8 cellular contexts compared by ENCODE assay signal in the genomic region with DNA sequence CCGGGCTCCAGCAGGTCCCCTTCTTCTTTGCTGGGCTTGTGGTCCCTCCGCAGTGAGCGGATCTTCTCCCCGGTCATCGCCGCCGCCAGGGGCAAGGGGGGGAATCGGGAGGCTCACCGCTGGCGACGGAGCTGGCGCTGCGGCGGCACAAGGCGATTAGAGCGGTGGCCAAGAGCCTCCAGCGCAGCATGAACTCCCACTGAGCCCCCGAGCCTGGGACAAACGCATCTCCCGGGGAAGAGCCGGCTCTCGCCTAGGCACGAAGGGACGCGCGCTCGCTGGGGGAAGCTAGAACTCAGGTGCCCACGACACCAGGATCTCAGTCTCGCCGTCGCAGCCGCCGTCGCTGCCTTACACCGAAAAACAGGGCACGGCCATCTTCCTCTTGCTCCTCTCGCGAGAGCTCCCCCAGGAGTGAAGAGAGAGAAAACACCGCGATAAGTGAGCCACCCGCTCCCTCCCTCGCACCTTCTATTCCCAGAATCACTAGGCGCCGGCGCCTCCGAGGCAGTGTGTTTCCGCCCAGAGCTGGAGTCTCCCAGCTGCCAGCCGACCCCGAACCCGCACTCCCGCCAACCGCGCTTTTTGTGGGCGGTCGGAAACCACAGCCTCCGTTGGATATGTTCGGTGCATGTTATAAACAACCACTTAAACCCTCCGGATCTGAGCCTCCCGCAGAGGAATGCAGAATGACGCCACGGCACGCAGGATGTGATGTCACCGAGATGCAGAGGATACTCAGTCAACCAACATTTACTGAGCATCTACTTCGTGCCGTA. TPM values are rescaled to one million over a fixed set of nuclear protein-coding genes. Genes with fewer than 3 reads are reported as not detected.
A peak's percentile ranks its signal among the peaks of the same experiment; 100 is the strongest.
DNase-seq lines count a peak whose midpoint lies in the region; ATAC-seq and TF ChIP-seq lines count a peak whose summit lies in the region.

A gene with protein sequence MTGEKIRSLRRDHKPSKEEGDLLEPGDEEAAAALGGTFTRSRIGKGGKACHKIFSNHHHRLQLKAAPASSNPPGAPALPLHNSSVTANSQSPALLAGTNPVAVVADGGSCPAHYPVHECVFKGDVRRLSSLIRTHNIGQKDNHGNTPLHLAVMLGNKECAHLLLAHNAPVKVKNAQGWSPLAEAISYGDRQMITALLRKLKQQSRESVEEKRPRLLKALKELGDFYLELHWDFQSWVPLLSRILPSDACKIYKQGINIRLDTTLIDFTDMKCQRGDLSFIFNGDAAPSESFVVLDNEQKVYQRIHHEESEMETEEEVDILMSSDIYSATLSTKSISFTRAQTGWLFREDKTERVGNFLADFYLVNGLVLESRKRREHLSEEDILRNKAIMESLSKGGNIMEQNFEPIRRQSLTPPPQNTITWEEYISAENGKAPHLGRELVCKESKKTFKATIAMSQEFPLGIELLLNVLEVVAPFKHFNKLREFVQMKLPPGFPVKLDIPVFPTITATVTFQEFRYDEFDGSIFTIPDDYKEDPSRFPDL (minus strand): TSS at position 391 of the 779 bp plus-strand sequence. CDS start 314 bp downstream, at position 77.

- H3K27me3 ChIP-seq in BJ (ENCODE audit: control insufficient read depth, insufficient read depth, low read length), result no peaks in the 10 kb centered on the region

- POLR2A ChIA-PET in BJ (lab: Charles Lee), result interaction anchor here (0.6 kb wide), 1 partner anchor 1931 kb away, joined by 3 read pairs; no protein-coding TSS in a partner anchor

- DNase-seq in BJ (ENCODE audit: low read depth), result peak; percentile 78
- DNase-seq in GM19240 (ENCODE audit: insufficient read length, low spot score), result peak; percentile 74
- peak; percentile 96 to 98 for DNase-seq in NCI-H526 (lab: John Stamatoyannopoulos, UW)
- peak; percentile 97 for DNase-seq in activated CD4-positive, alpha-beta T cell treated with anti-CD3 and anti-CD28 coated beads, Interleukin-2, amount 10 ng/mL, durations not matched to agents 24 days and 14 days
- DNase-seq in coronary artery (ENCODE audit: low spot score), result peak; percentile 97
- peak; percentile 95 for DNase-seq in left colon
- DNase-seq in stimulated activated CD4-positive, alpha-beta T cell treated with anti-CD3 and anti-CD28 coated beads, Interleukin-1b, Interleukin-23, amount 100 ng/mL, for 48 hours, result peak; percentile 93

- H3K36me3 ChIP-seq in BJ (ENCODE audit: control insufficient read depth, insufficient read depth, low read length), result no peaks in the 10 kb centered on the region

- TF ChIP-seq CTCF in BJ (IDR thresholded peaks at IDR 0.05; ENCODE audit: insufficient read depth, low read depth, low read length) (no peak), coronary artery (IDR thresholded peaks at IDR 0.05) (no peak)

- no peaks in the 10 kb centered on the region for H3K27me3 Mint-ChIP-seq in activated CD4-positive, alpha-beta T cell treated with anti-CD3 and anti-CD28 coated beads, Interleukin-2, amount 10 ng/mL, durations not matched to agents 24 days and 14 days

- H3K36me3 Mint-ChIP-seq in activated CD4-positive, alpha-beta T cell treated with anti-CD3 and anti-CD28 coated beads, Interleukin-2, amount 10 ng/mL, durations not matched to agents 24 days and 14 days (ENCODE audit: low read depth), result peaks cover 24% of the 10 kb centered on the region

- peak within 1 kb of the TSS; percentile 97 for H3K27ac Mint-ChIP-seq in activated CD4-positive, alpha-beta T cell treated with anti-CD3 and anti-CD28 coated beads, Interleukin-2, amount 10 ng/mL, durations not matched to agents 24 days and 14 days

- CTCF ChIA-PET in BJ (lab: Yijun Ruan, JAX), result interaction anchor here (0.8 to 1.1 kb wide), 2 partner anchors 56 to 69 kb away, joined by 3 read pairs; no protein-coding TSS in a partner anchor

- peak within 1 kb of the TSS; percentile 95 for H3K4me3 Mint-ChIP-seq in activated CD4-positive, alpha-beta T cell treated with anti-CD3 and anti-CD28 coated beads, Interleukin-2, amount 10 ng/mL, durations not matched to agents 24 days and 14 days

- H3K4me1 Mint-ChIP-seq in activated CD4-positive, alpha-beta T cell treated with anti-CD3 and anti-CD28 coated beads, Interleukin-2, amount 10 ng/mL, durations not matched to agents 24 days and 14 days, result peaks cover 25% of the 10 kb centered on the region

- peak within 1 kb of the TSS; percentile 91 to 93 for H3K27ac ChIP-seq in coronary artery

- intact Hi-C loops in activated CD4-positive, alpha-beta T cell treated with anti-CD3 and anti-CD28 coated beads, Interleukin-2, amount 10 ng/mL, durations not matched to agents 24 days and 14 days (cut with micrococcal nuclease), result loop anchor here (1.0 to 10.0 kb wide), 7 partner anchors 37 to 727 kb away; a partner anchor contains a TSS
- intact Hi-C loops in left colon (cut with DNase I, micrococcal nuclease), result no loop called here

- ATAC-seq in HG03460 (IDR thresholded peaks at IDR 0.05; ENCODE audit: unreplicated experiment) (peak; percentile 93), left colon (peak; percentile 98)

- H3K9me3 Mint-ChIP-seq in activated CD4-positive, alpha-beta T cell treated with anti-CD3 and anti-CD28 coated beads, Interleukin-2, amount 10 ng/mL, durations not matched to agents 24 days and 14 days, result peaks cover 3% of the 10 kb centered on the region

- H3K4me3 ChIP-seq in BJ (ENCODE audit: low read depth, low read length) (peak within 1 kb of the TSS; percentile 72), coronary artery (peak within 1 kb of the TSS; percentile 86)

RNA-seq across cellular contexts. Expression of the gene that starts here (rescaled TPM):
- 7.8 and 11.1 TPM in 2 replicates for polyA plus RNA-seq in BJ (2011; rRNA removed)
- 6.3 and 6.4 TPM in 2 replicates for polyA minus RNA-seq in BJ (2011; rRNA and poly(A)+ RNA removed)
- total RNA-seq in activated CD4-positive, alpha-beta T cell treated with anti-CD3 and anti-CD28 coated beads, Interleukin-2, amount 10 ng/mL, durations not matched to agents 24 days and 14 days, result 22.2 and 24.6 TPM in 2 replicates
- 10 to 100 TPM; 23.2 to 23.6 TPM for total RNA-seq in left colon

Comparison
In these comparisons a context has a peak if more than half of its experiments do, and no peak if none do; other contexts are left out.
1. Peak in every context shown above with its lines: DNase-seq, ATAC-seq, H3K4me3 ChIP-seq and H3K27ac ChIP-seq.